Comparison of ENCODE assay signal across 10 cellular contexts in the genomic region with DNA sequence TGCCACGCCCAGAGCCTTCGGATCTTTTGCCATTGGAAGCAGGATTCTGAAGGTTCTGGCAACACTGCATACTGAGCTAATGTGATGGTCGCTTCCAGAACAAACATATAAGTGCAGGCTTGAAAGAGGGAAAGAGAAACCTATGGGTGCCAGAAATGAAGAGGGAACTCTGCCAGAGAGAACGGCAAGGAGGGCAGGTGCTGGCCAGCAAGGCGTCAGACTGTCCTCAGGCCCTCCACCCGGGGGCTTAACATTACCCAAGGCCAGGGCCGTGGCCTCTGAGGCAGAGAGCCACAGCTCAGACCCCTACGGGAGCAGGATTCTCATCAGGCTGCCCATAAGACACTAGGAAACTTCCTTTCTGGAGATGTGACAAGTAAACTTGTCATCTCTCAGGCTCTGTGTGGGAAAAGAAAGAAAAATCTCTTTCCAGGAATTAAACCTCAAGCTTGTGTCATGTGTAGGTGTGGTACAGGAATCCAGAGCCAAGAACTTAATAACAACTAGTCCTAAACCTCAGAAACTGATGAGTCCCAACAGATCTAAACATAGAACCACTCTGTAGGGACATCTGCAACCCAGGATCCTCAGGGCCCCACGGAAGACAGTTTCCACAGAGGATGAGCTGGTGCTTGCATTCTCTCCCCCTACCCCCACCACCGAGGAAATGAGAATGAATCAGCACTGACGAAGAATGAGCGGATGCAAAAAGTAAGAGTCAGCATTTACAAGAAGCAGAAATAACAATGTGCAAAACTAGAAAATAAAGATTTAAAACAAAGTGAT.
DNase-seq lines count a peak whose midpoint lies in the region; ATAC-seq and TF ChIP-seq lines count a peak whose summit lies in the region.
"Had no signal": no experiment of that assay in that cellular context is flagged by ENCODE, and none has a peak within 500 bp of the region (broad histone marks: within the 10 kb centered on the region; RNA-seq: fewer than 3 reads in every experiment).

No MANE protein-coding gene starts in this region.

- H3K4me1 Mint-ChIP-seq in osteocyte (ENCODE audit: unreplicated experiment): peaks cover 15% of the 10 kb centered on the region

- no peak for ATAC-seq in GM21526 (IDR thresholded peaks at IDR 0.05; ENCODE audit: low FRiP score, unreplicated experiment)

- H3K9me3 Mint-ChIP-seq in osteocyte (ENCODE audit: unreplicated experiment): no peaks in the 10 kb centered on the region

- H3K27me3 Mint-ChIP-seq in osteocyte (ENCODE audit: unreplicated experiment): no peaks in the 10 kb centered on the region

- peak; percentile 82 for DNase-seq in EH (ENCODE audit: low read depth)
- DNase-seq in RPMI8226: peak; percentile 52
- DNase-seq in dermis microvascular lymphatic vessel endothelial cell (ENCODE audit: low read depth in 2 of 2): peak; percentile 66 to 78
- DNase-seq in osteocyte (ENCODE audit: extremely low spot score, unreplicated experiment): no peak
- no peak for DNase-seq in NK-92 (lab: John Stamatoyannopoulos, UW; ENCODE audit: unreplicated experiment)
- no peak for DNase-seq in NCI-H1694 treated with DMSO at 0.1 percent for 48 hours (lab: John Stamatoyannopoulos, UW)
- DNase-seq in Karpas-422: no peak
- DNase-seq: foreskin melanocyte, spleen had no signal

- H3K9ac ChIP-seq in Karpas-422 (ENCODE audit: low read length): no peak overlapping the region

- no peaks in the 10 kb centered on the region for H3K27me3 ChIP-seq in Karpas-422 (ENCODE audit: low read length)
- H3K27me3 ChIP-seq: spleen had no signal

- H3K4me3 ChIP-seq in Karpas-422 (ENCODE audit: low read length): no peak overlapping the region
- H3K4me3 ChIP-seq: spleen had no signal

- TF ChIP-seq CTCF in osteocyte (IDR thresholded peaks at IDR 0.05): no peak

- H3K4me1 ChIP-seq in Karpas-422 (ENCODE audit: low read length): peaks cover 20% of the 10 kb centered on the region

- no peaks in the 10 kb centered on the region for H3K79me2 ChIP-seq in Karpas-422 (ENCODE audit: low read length)

- H3K27ac Mint-ChIP-seq in osteocyte (ENCODE audit: unreplicated experiment): peak overlapping the region; percentile 49

- no peak overlapping the region for H3K4me2 ChIP-seq in Karpas-422 (ENCODE audit: low read depth, low read length, poor library complexity, severe bottlenecking)

- no peak overlapping the region for H3K27ac ChIP-seq in Karpas-422 (ENCODE audit: low read length)

- no peaks in the 10 kb centered on the region for H3K9me3 ChIP-seq in Karpas-422 (ENCODE audit: low read length)
- H3K9me3 ChIP-seq: spleen had no signal

- no peaks in the 10 kb centered on the region for H4K20me1 ChIP-seq in Karpas-422 (ENCODE audit: insufficient read depth, low read depth, low read length)

- H3K36me3 ChIP-seq in Karpas-422 (ENCODE audit: insufficient read depth, low read length): no peaks in the 10 kb centered on the region

- H3K9me2 ChIP-seq in Karpas-422 (replicated peaks; ENCODE audit: insufficient read depth, low read length): no peaks in the 10 kb centered on the region

- H3K4me3 Mint-ChIP-seq in osteocyte (ENCODE audit: unreplicated experiment): no peak overlapping the region

- no peak overlapping the region for H2AFZ ChIP-seq in Karpas-422 (ENCODE audit: low read length)

- peaks cover 8% of the 10 kb centered on the region for H3K36me3 Mint-ChIP-seq in osteocyte (ENCODE audit: unreplicated experiment)

Comparison
In these comparisons a context has a peak if more than half of its experiments do, and no peak if none do; other contexts are left out.
1. DNase-seq: peak in EH (single experiment), RPMI8226 (single experiment) and dermis microvascular lymphatic vessel endothelial cell (2 of 2); none in osteocyte (single experiment), NK-92 (single experiment), NCI-H1694 treated with DMSO at 0.1 percent for 48 hours (single experiment) and Karpas-422 (single experiment).